ENCODE assay signal across 8 cellular contexts in genomic region chr7:152759655-152760383, GRCh38. TPM values are rescaled to one million over a fixed set of nuclear protein-coding genes. Genes with fewer than 3 reads are reported as not detected.
DNase-seq lines count a peak whose midpoint lies in the region; ATAC-seq, FAIRE-seq and TF ChIP-seq lines count a peak whose summit lies in the region.

TSS of gene ACTR3B (plus strand) at chr7:152759752. CDS start at chr7:152759883, 131 bp downstream.

- peak within 1 kb of the TSS; percentile 84 to 91 for H3K4me3 ChIP-seq in kidney (ENCODE audit: low read length in 2 of 2)

- H3K9me3 Mint-ChIP-seq in central memory CD8-positive, alpha-beta T cell = no peaks in the 10 kb centered on the region

- H3K4me1 Mint-ChIP-seq in central memory CD8-positive, alpha-beta T cell = peaks cover 15% of the 10 kb centered on the region

- no peaks in the 10 kb centered on the region for H3K36me3 ChIP-seq in kidney (ENCODE audit: control insufficient read depth in 1 of 2, insufficient read depth in 2 of 2, low read length in 2 of 2)

- DNase-seq in SIG-M5 treated with dmso at 0.1 percent for 504 hours (lab: John Stamatoyannopoulos, UW; ENCODE audit: unreplicated experiment) (peak; percentile 22), SIG-M5 (lab: John Stamatoyannopoulos, UW) (no peak), NCI-H2107 (lab: John Stamatoyannopoulos, UW) (peak; percentile 91), kidney (peak; percentile 96)
- peak; percentile 94 for DNase-seq in activated CD4-positive, CD25-positive, alpha-beta regulatory T cell treated with anti-CD3 and anti-CD28 coated beads, Interleukin-2, amount 50 U/mL, for 72 hours
- DNase-seq in central memory CD8-positive, alpha-beta T cell (ENCODE audit: low spot score in 2 of 2) = peak; percentile 85 to 89
- DNase-seq in stimulated activated CD4-positive, alpha-beta T cell treated with anti-CD3 and anti-CD28 coated beads, Interleukin-12 subunit alpha, Interleukin-12 subunit beta, amount 100 ng/mL, for 48 hours (ENCODE audit: low read depth in 2 of 3, low spot score in 1 of 3) = peak; percentile 80 to 88 (median 87)

- peak; percentile 0 for TF ChIP-seq CTCF in kidney (IDR thresholded peaks at IDR 0.05; ENCODE audit: borderline replicate concordance, extremely low read depth, insufficient read depth)

- peak within 1 kb of the TSS; percentile 80 for H3K4me3 Mint-ChIP-seq in central memory CD8-positive, alpha-beta T cell

- ATAC-seq in HG02852 (IDR thresholded peaks at IDR 0.05; ENCODE audit: unreplicated experiment) = peak; percentile 80
- peak; percentile 94 for ATAC-seq in central memory CD8-positive, alpha-beta T cell (replicated peaks; ENCODE audit: extremely low read depth, poor library complexity, severe bottlenecking)

- intact Hi-C loops in kidney (cut with DNase I) = no loop called here

- H3K27ac ChIP-seq in kidney (ENCODE audit: low read depth in 2 of 2, low read length in 2 of 2) = peak within 1 kb of the TSS; percentile 82 to 83

- H3K27ac Mint-ChIP-seq in central memory CD8-positive, alpha-beta T cell (ENCODE audit: low read depth) = peak within 1 kb of the TSS; percentile 89

- peaks cover 2 to 5% of the 10 kb centered on the region in 2 donors for H3K4me1 ChIP-seq in kidney (ENCODE audit: control insufficient read depth in 1 of 2, insufficient read depth in 1 of 2, low read depth in 1 of 2, low read length in 2 of 2)

- peaks cover 9% of the 10 kb centered on the region for H3K36me3 Mint-ChIP-seq in central memory CD8-positive, alpha-beta T cell (ENCODE audit: insufficient read depth)

- peak within 1 kb of the TSS; percentile 86 to 88 for H3K9ac ChIP-seq in kidney (ENCODE audit: low read length in 2 of 2)

- H3K9me3 ChIP-seq in kidney (ENCODE audit: control insufficient read depth in 1 of 2, low read length in 2 of 2) = no peaks in the 10 kb centered on the region

- no peaks in the 10 kb centered on the region for H3K27me3 Mint-ChIP-seq in central memory CD8-positive, alpha-beta T cell

- no peak for FAIRE-seq in kidney (lab: Jason Lieb, UNC)

RNA-seq across cellular contexts. Expression of gene ACTR3B, which starts in this region (rescaled TPM):
- 11.0 TPM for total RNA-seq in kidney
- polyA plus RNA-seq in kidney (ENCODE audit: insufficient read depth, low read depth, low replicate concordance) = 6.2 TPM
